In genomic region chr3:133487920-133488540, GRCh38 we compare ENCODE assay signal across 8 cellular contexts.
DNase-seq lines count a peak whose midpoint lies in the region; ATAC-seq, FAIRE-seq and TF ChIP-seq lines count a peak whose summit lies in the region.

No MANE protein-coding gene starts in this region.

- no peak for TF ChIP-seq CTCF in GM10248 (IDR thresholded peaks at IDR 0.05; ENCODE audit: control extremely low read depth, extremely low read depth, low read depth, missing control alignments)
- peak; percentile 54 for TF ChIP-seq CTCF in bronchial epithelial cell (IDR thresholded peaks at IDR 0.05; ENCODE audit: insufficient read depth, low read length, severe bottlenecking)
- peak; percentile 12 to 30 (median 22) for TF ChIP-seq CTCF in nephron (IDR thresholded peaks at IDR 0.05; ENCODE audit: unreplicated experiment in 3 of 3)

- peaks cover 32% of the 10 kb centered on the region for H3K9me3 Mint-ChIP-seq in nephron

- H3K27me3 ChIP-seq in bronchial epithelial cell (ENCODE audit: control insufficient read depth, insufficient read depth, low read length), result no peaks in the 10 kb centered on the region

- ATAC-seq in HG02588 (IDR thresholded peaks at IDR 0.05; ENCODE audit: unreplicated experiment), result no peak
- no peak for ATAC-seq in GM19395 (IDR thresholded peaks at IDR 0.05; ENCODE audit: unreplicated experiment)
- no peak for ATAC-seq in GM18520 (IDR thresholded peaks at IDR 0.05; ENCODE audit: unreplicated experiment)

- H3K4me3 ChIP-seq in bronchial epithelial cell (ENCODE audit: low read depth, low read length), result no peak overlapping the region

- POLR2A ChIA-PET in GM10248 (lab: Yijun Ruan, JAX), result interaction anchor here (1.1 kb wide), 1 partner anchor 8 kb away, joined by 3 read pairs; no protein-coding TSS in a partner anchor

- DNase-seq in GM10248 (ENCODE audit: extremely low spot score) (peak; percentile 30), T-helper 1 cell (peak in 3 of 5 donors; percentile 32 to 62 (median 38)), bronchial epithelial cell (ENCODE audit: low read depth) (peak; percentile 30), NCI-H2171 (lab: John Stamatoyannopoulos, UW) (no peak)

- no peak overlapping the region for H3K4me3 Mint-ChIP-seq in nephron

- peaks cover 14% of the 10 kb centered on the region for H3K4me1 Mint-ChIP-seq in nephron

- H3K36me3 Mint-ChIP-seq in nephron (ENCODE audit: low read depth), result peaks cover 4% of the 10 kb centered on the region

- H3K27ac Mint-ChIP-seq in nephron, result no peak overlapping the region

- CTCF ChIA-PET in GM10248 (lab: Yijun Ruan, JAX), result interaction anchor here (0.7 to 11.3 kb wide), 12 partner anchors 13 to 85 kb away, joined by 3 to 170 read pairs (median 4); partner anchors contain the start of gene CDV3

- H3K27me3 Mint-ChIP-seq in nephron (ENCODE audit: low read depth), result peaks cover 8% of the 10 kb centered on the region

- FAIRE-seq in bronchial epithelial cell (lab: Jason Lieb, UNC), result no peak

- no peaks in the 10 kb centered on the region for H3K36me3 ChIP-seq in bronchial epithelial cell (ENCODE audit: control insufficient read depth, insufficient read depth, low read length)
